ENCODE assay signal across 11 cellular contexts in the genomic region with DNA sequence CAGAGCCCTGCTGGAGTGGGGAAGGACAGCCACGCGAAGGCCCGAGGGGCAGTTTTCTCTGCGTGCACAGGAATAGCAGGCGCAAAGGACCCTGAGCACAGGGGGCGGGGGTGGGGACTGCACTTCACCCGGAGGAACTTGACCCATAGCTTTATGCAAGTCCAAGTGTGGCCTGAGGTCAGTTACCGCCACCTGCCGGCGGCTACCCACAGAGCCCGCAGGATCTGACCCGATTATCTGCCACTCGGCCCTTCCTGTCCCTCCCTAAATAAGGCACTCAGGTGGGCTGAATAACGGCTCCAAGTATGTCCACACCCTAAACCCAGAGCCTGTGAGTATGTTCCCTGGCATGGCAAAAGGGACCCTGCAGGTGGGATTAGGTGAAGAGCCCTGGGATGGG.
DNase-seq lines count a peak whose midpoint lies in the region; TF ChIP-seq lines count a peak whose summit lies in the region.
"Had no signal": no experiment of that assay in that cellular context is flagged by ENCODE, and none has a peak within 500 bp of the region (broad histone marks: within the 10 kb centered on the region; RNA-seq: fewer than 3 reads in every experiment).

No MANE protein-coding gene starts in this region.

- H3K79me1 ChIP-seq in neuronal stem cell (ENCODE audit: low read depth, low read length), result peaks cover 1% of the 10 kb centered on the region

- H2AFZ ChIP-seq in neuronal stem cell (ENCODE audit: low read length), result no peak overlapping the region

- no peak overlapping the region for H3K9ac ChIP-seq in neuronal stem cell (ENCODE audit: low read depth, low read length, poor library complexity)

- H3K4me3 ChIP-seq in GM12875 (ENCODE audit: low read depth, low read length) (no peak overlapping the region), fibroblast of villous mesenchyme (ENCODE audit: low read depth, low read length) (no peak overlapping the region), neuronal stem cell (ENCODE audit: low read length in 2 of 2) (no peak overlapping the region)

- no peak overlapping the region for H2BK15ac ChIP-seq in neuronal stem cell (ENCODE audit: low read length)

- H3K14ac ChIP-seq in neuronal stem cell (ENCODE audit: low read length), result no peak overlapping the region

- peak overlapping the region; percentile 25 for H3K23ac ChIP-seq in neuronal stem cell (ENCODE audit: low read depth, low read length, poor library complexity)

- no peak overlapping the region for H3K4me2 ChIP-seq in neuronal stem cell (ENCODE audit: insufficient read depth, low read length, poor library complexity, severe bottlenecking)

- H4K8ac ChIP-seq in neuronal stem cell (ENCODE audit: low read depth, low read length), result no peak overlapping the region

- H3K4me1 ChIP-seq in neuronal stem cell (ENCODE audit: control insufficient read depth in 2 of 2, insufficient read depth in 1 of 2, low read depth in 1 of 2, low read length in 2 of 2), result no peaks in the 10 kb centered on the region

- TF ChIP-seq CTCF in GM12875 (IDR thresholded peaks at IDR 0.05; ENCODE audit: borderline replicate concordance, insufficient read depth, low read depth, low read length) (peak; percentile 65), fibroblast of villous mesenchyme (IDR thresholded peaks at IDR 0.05; ENCODE audit: insufficient read depth, low read depth, low read length) (peak; percentile 16)

- no peaks in the 10 kb centered on the region for H3K36me3 ChIP-seq in neuronal stem cell (replicated peaks in 1 of 2; ENCODE audit: control insufficient read depth in 2 of 2, insufficient read depth in 2 of 2, low read length in 2 of 2)

- H3K18ac ChIP-seq in neuronal stem cell (ENCODE audit: low read length), result no peak overlapping the region

- no peak overlapping the region for H2BK12ac ChIP-seq in neuronal stem cell (ENCODE audit: low read length)

- H3K4ac ChIP-seq in neuronal stem cell (ENCODE audit: low read length), result no peak overlapping the region

- H3K9me3 ChIP-seq in neuronal stem cell (replicated peaks in 1 of 2; ENCODE audit: control insufficient read depth in 2 of 2, insufficient read depth in 1 of 2, low read depth in 1 of 2, low read length in 2 of 2), result peaks cover 0 to 2% of the 10 kb centered on the region in 2 donors

- H4K91ac ChIP-seq in neuronal stem cell (ENCODE audit: low read depth, low read length, poor library complexity), result no peak overlapping the region

- H2BK120ac ChIP-seq in neuronal stem cell (ENCODE audit: low read depth, low read length), result no peak overlapping the region

- no CpG with 5 or more reads among the region's 14 CpGs for WGBS in neuronal stem cell (ENCODE audit: extremely low coverage in 2 of 2, insufficient read length in 2 of 2, insufficient replicate concordance in 1 of 2), 2 donors

- H3K27ac ChIP-seq in neuronal stem cell (replicated peaks; ENCODE audit: low read length), result no peak overlapping the region

- no peaks in the 10 kb centered on the region for H3K27me3 ChIP-seq in neuronal stem cell (ENCODE audit: control insufficient read depth in 3 of 3, insufficient read depth in 3 of 3, low read depth in 1 of 3, low read length in 3 of 3)

- no peak overlapping the region for H2BK5ac ChIP-seq in neuronal stem cell (ENCODE audit: low read length)

- peak; percentile 1 for DNase-seq in NCI-H82 treated with DMSO at 0.1 percent for 48 hours (lab: John Stamatoyannopoulos, UW; ENCODE audit: unreplicated experiment)
- no peak for DNase-seq in fibroblast of villous mesenchyme (ENCODE audit: low read depth)
- no peak for DNase-seq in neuronal stem cell (ENCODE audit: low spot score)
- DNase-seq in inferior parietal cortex (ENCODE audit: extremely low spot score), result no peak
- no peak for DNase-seq in NCI-H2227 (lab: John Stamatoyannopoulos, UW; ENCODE audit: unreplicated experiment)
- DNase-seq in stimulated activated CD4-positive, alpha-beta T cell treated with anti-CD3 and anti-CD28 coated beads, Interleukin-2, amount 100 ng/mL, for 48 hours, result no peak
- no peak for DNase-seq in NCI-H187 (lab: John Stamatoyannopoulos, UW)
- DNase-seq: effector CD8-positive, alpha-beta T cell; NCI-H1930; SW 1271 had no signal

- H2AK5ac ChIP-seq in neuronal stem cell (ENCODE audit: low read depth, low read length), result no peak overlapping the region
